9 cellular contexts compared by ENCODE assay signal in genomic region chr14:103714063-103714724, GRCh38. TPM values are rescaled to one million over a fixed set of nuclear protein-coding genes. Genes with fewer than 3 reads are reported as not detected.
DNase-seq lines count a peak whose midpoint lies in the region; ATAC-seq, FAIRE-seq and TF ChIP-seq lines count a peak whose summit lies in the region.
"Had no signal": no experiment of that assay in that cellular context is flagged by ENCODE, and none has a peak within 500 bp of the region (broad histone marks: within the 10 kb centered on the region; RNA-seq: fewer than 3 reads in every experiment).

No MANE protein-coding gene starts in this region.

- H3K4me3 ChIP-seq in SJCRH30, result peak overlapping the region; percentile 70
- H3K4me3 ChIP-seq in fibroblast of lung (replicated peaks in 1 of 4; ENCODE audit: control extremely low read depth in 1 of 4, insufficient read depth in 1 of 4, low read depth in 3 of 4, low read length in 4 of 4), result peak overlapping the region; percentile 15 to 58 (median 32)
- peak overlapping the region in 6 of 7 experiments; percentile 39 to 97 (median 74) for H3K4me3 ChIP-seq in skin epidermis
- H3K4me3 ChIP-seq in gastroesophageal sphincter, result peak overlapping the region in 1 of 2 donors; percentile 99

- no peaks in the 10 kb centered on the region for H3K9me3 Mint-ChIP-seq in T-helper 1 cell treated with Interleukin-12 subunit alpha and Interleukin-12 subunit beta and Interleukin-4 antibody, amounts not matched to agents 30 μg/mL and 1 μg/mL, for 36 hours

- 59 to 70% methylated on average over 11 to 12 of the region's 16 CpGs for WGBS in gastroesophageal sphincter (ENCODE audit: low coverage in 1 of 2), 2 donors

- ATAC-seq in gastroesophageal sphincter, result no peak
- ATAC-seq in GM18907 (IDR thresholded peaks at IDR 0.05; ENCODE audit: unreplicated experiment), result no peak

- DNase-seq in T-helper 1 cell (no peak), SJCRH30 (no peak), fibroblast of lung (ENCODE audit: low read depth in 2 of 2) (no peak), frontal cortex (ENCODE audit: low spot score in 2 of 2) (no peak)
- DNase-seq: small intestine had no signal

- no peaks in the 10 kb centered on the region for H3K27me3 ChIP-seq in SJCRH30
- no peaks in the 10 kb centered on the region for H3K27me3 ChIP-seq in fibroblast of lung (ENCODE audit: control insufficient read depth, insufficient read depth, low read length)
- H3K27me3 ChIP-seq in gastroesophageal sphincter, result no peaks in the 10 kb centered on the region

- H3K36me3 ChIP-seq in SJCRH30 (peaks cover 6% of the 10 kb centered on the region), fibroblast of lung (ENCODE audit: control insufficient read depth, insufficient read depth, low read length) (peaks cover 4% of the 10 kb centered on the region), gastroesophageal sphincter (no peaks in the 10 kb centered on the region)

- H3K4me1 ChIP-seq in SJCRH30 (peaks cover 4% of the 10 kb centered on the region; the same call in 1 of the 2 replicates), fibroblast of lung (ENCODE audit: control insufficient read depth, extremely low read depth, insufficient read depth, low read length) (peaks cover 11% of the 10 kb centered on the region), gastroesophageal sphincter (peaks cover 0 to 82% (median 37%) of the 10 kb centered on the region in 3 donors)

- H3K4me1 Mint-ChIP-seq in T-helper 1 cell treated with Interleukin-12 subunit alpha and Interleukin-12 subunit beta and Interleukin-4 antibody, amounts not matched to agents 30 μg/mL and 1 μg/mL, for 36 hours (ENCODE audit: low read depth), result peaks cover 37% of the 10 kb centered on the region

- H3K36me3 Mint-ChIP-seq in T-helper 1 cell treated with Interleukin-12 subunit alpha and Interleukin-12 subunit beta and Interleukin-4 antibody, amounts not matched to agents 30 μg/mL and 1 μg/mL, for 36 hours (ENCODE audit: low read depth), result peaks cover 6% of the 10 kb centered on the region

- no peaks in the 10 kb centered on the region for H4K20me1 ChIP-seq in fibroblast of lung (ENCODE audit: control insufficient read depth, extremely low read depth, insufficient read depth, low read length)

- peak overlapping the region; percentile 48; the same call in 1 of the 2 replicates for H3K27ac ChIP-seq in SJCRH30
- H3K27ac ChIP-seq in fibroblast of lung (ENCODE audit: insufficient read depth, low read length), result peak overlapping the region; percentile 58
- H3K27ac ChIP-seq in skin epidermis, result peak overlapping the region in 4 of 21 experiments; percentile 15 to 79 (median 69)
- peak overlapping the region in 1 of 4 donors; percentile 68 for H3K27ac ChIP-seq in gastroesophageal sphincter

- no peak for TF ChIP-seq EP300 in gastroesophageal sphincter (IDR thresholded peaks at IDR 0.05)

- FAIRE-seq in frontal cortex (lab: Jason Lieb, UNC), result no peak
- FAIRE-seq: small intestine had no signal

- peaks cover 42% of the 10 kb centered on the region for H3K79me2 ChIP-seq in fibroblast of lung (ENCODE audit: control insufficient read depth, insufficient read depth, low read length)

- H3K4me2 ChIP-seq in fibroblast of lung (ENCODE audit: extremely low read depth, insufficient read depth, low read length), result peak overlapping the region; percentile 48

- peak overlapping the region; percentile 95 for H3K4me3 Mint-ChIP-seq in T-helper 1 cell treated with Interleukin-12 subunit alpha and Interleukin-12 subunit beta and Interleukin-4 antibody, amounts not matched to agents 30 μg/mL and 1 μg/mL, for 36 hours

- H3K9ac ChIP-seq in fibroblast of lung (ENCODE audit: insufficient read depth, low read length), result no peak overlapping the region

- H3K9me3 ChIP-seq in SJCRH30 (replicated peaks), result no peaks in the 10 kb centered on the region
- no peaks in the 10 kb centered on the region for H3K9me3 ChIP-seq in fibroblast of lung (ENCODE audit: control insufficient read depth, insufficient read depth, low read depth, low read length)
- H3K9me3 ChIP-seq in gastroesophageal sphincter, result no peaks in the 10 kb centered on the region

- TF ChIP-seq CTCF in fibroblast of lung (conservative IDR thresholded peaks at IDR 0.05 in 1 of 2, IDR thresholded peaks at IDR 0.05 in 1 of 2; ENCODE audit: low read depth in 1 of 2, low read length in 2 of 2), result no peak
- no peak for TF ChIP-seq CTCF in gastroesophageal sphincter (IDR thresholded peaks at IDR 0.05)

- no peak overlapping the region for H2AFZ ChIP-seq in fibroblast of lung (ENCODE audit: low read length)

- H3K27ac Mint-ChIP-seq in T-helper 1 cell treated with Interleukin-12 subunit alpha and Interleukin-12 subunit beta and Interleukin-4 antibody, amounts not matched to agents 30 μg/mL and 1 μg/mL, for 36 hours, result peak overlapping the region; percentile 68

- no peaks in the 10 kb centered on the region for H3K27me3 Mint-ChIP-seq in T-helper 1 cell treated with Interleukin-12 subunit alpha and Interleukin-12 subunit beta and Interleukin-4 antibody, amounts not matched to agents 30 μg/mL and 1 μg/mL, for 36 hours (ENCODE audit: low read depth)

- TF ChIP-seq POLR2A in gastroesophageal sphincter (IDR thresholded peaks at IDR 0.05), result no peak

RNA-seq across cellular contexts. Expression of gene XRCC3, which starts 1.1 kb away (rescaled TPM):
- 58.0 and 67.0 TPM in 2 replicates for total RNA-seq in SJCRH30 (2014; rRNA removed; shearing (Covaris generic))
- total RNA-seq in fibroblast of lung (2.8 and 9.2 TPM in 2 replicates), frontal cortex (9.8 TPM), gastroesophageal sphincter (1 to 10 TPM; 1.2 to 7.8 (median 3.6) TPM)
- polyA plus RNA-seq in fibroblast of lung, result 4.9 and 10.7 TPM in 2 replicates
- 5.3 and 9.3 TPM in 2 replicates for polyA plus RNA-seq in fibroblast of lung (2012)
- 9.2 and 11.0 TPM in 2 replicates for polyA minus RNA-seq in fibroblast of lung (ENCODE audit: low replicate concordance)

RNA-seq across cellular contexts. Expression of gene ZFYVE21, which starts 1.4 kb away (rescaled TPM):
- total RNA-seq in SJCRH30 (2014; rRNA removed; shearing (Covaris generic)), result 28.3 and 28.6 TPM in 2 replicates
- total RNA-seq in fibroblast of lung (67.0 and 84.9 TPM in 2 replicates), frontal cortex (40.4 TPM), gastroesophageal sphincter (100 to 1,000 TPM; 128 to 268 (median 205) TPM)
- polyA plus RNA-seq in fibroblast of lung, result 94.5 and 125 TPM in 2 replicates
- polyA plus RNA-seq in fibroblast of lung (2012), result 64.3 and 86.2 TPM in 2 replicates
- 38.4 and 57.5 TPM in 2 replicates for polyA minus RNA-seq in fibroblast of lung (ENCODE audit: low replicate concordance)
